ENCODE assay signal across 33 cellular contexts in the genomic region with DNA sequence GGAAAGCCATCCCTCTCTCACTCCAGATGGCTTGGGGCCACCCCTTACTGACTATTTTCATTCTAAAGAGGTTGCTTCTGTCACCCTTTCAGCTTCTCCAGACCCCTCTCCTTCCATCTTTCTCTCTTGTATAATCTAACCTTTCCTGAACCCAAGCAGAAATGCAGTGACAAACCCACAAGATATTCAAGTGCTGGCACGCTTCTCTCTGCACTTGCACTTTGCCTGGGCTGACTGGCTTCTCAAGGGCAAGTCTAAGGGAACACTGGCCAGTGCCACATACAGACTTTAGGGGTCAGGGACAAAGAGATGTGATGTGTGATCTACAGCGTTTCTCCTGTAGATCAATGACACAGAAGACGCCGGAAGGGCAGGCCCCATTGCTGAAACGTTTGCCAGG.
DNase-seq lines count a peak whose midpoint lies in the region; ATAC-seq, FAIRE-seq and TF ChIP-seq lines count a peak whose summit lies in the region.
"Had no signal": no experiment of that assay in that cellular context is flagged by ENCODE, and none has a peak within 500 bp of the region (broad histone marks: within the 10 kb centered on the region; RNA-seq: fewer than 3 reads in every experiment).

No MANE protein-coding gene starts in this region.

- no peak for TF ChIP-seq CTCF in A549 (IDR thresholded peaks at IDR 0.05)
- TF ChIP-seq CTCF in GM23338 (conservative IDR thresholded peaks at IDR 0.05; ENCODE audit: low read depth in 2 of 2) = no peak
- no peak for TF ChIP-seq CTCF in left lung (IDR thresholded peaks at IDR 0.05)

- H3K27ac Mint-ChIP-seq in GM23338 = no peak overlapping the region
- H3K27ac Mint-ChIP-seq: activated CD4-positive, alpha-beta T cell treated with anti-CD3 and anti-CD28 coated beads, Interleukin-2, amount 10 ng/mL, durations not matched to agents 7 days and 5 days; activated naive CD4-positive, alpha-beta T cell treated with anti-CD3 and anti-CD28 coated beads for 36 hours; endodermal cell had no signal

- peaks cover 14% of the 10 kb centered on the region for H3K4me1 Mint-ChIP-seq in GM23338
- H3K4me1 Mint-ChIP-seq: activated CD4-positive, alpha-beta T cell treated with anti-CD3 and anti-CD28 coated beads, Interleukin-2, amount 10 ng/mL, durations not matched to agents 7 days and 5 days; endodermal cell had no signal

- POLR2A ChIA-PET in A549 (lab: Yijun Ruan, JAX) = no interaction called here

- H3K27me3 ChIP-seq in GM23338 (ENCODE audit: insufficient read depth) (no peaks in the 10 kb centered on the region), left lung (no peaks in the 10 kb centered on the region)
- H3K27me3 ChIP-seq: BLaER1, cardiac muscle cell, heart left ventricle had no signal

- H3K36me3 Mint-ChIP-seq in GM23338 (ENCODE audit: low read depth) = peaks cover 5% of the 10 kb centered on the region; the same call in 1 of the 3 replicates

- H3K4me3 Mint-ChIP-seq in GM23338 = no peak overlapping the region
- H3K4me3 Mint-ChIP-seq: activated CD4-positive, alpha-beta T cell treated with anti-CD3 and anti-CD28 coated beads, Interleukin-2, amount 10 ng/mL, durations not matched to agents 7 days and 5 days; activated naive CD4-positive, alpha-beta T cell treated with anti-CD3 and anti-CD28 coated beads for 36 hours; endodermal cell had no signal

- no peak for TF ChIP-seq EP300 in A549 (IDR thresholded peaks at IDR 0.05)

- H3K27me3 Mint-ChIP-seq in GM23338 (ENCODE audit: insufficient read depth, low read depth, poor library complexity) = no peaks in the 10 kb centered on the region

- H3K9me3 ChIP-seq in A549 = no peaks in the 10 kb centered on the region
- no peaks in the 10 kb centered on the region for H3K9me3 ChIP-seq in left lung
- H3K9me3 ChIP-seq: BLaER1, heart left ventricle had no signal

- H3K9me2 ChIP-seq in GM23338 (ENCODE audit: insufficient read depth) = no peaks in the 10 kb centered on the region; the same call in 1 of the 2 replicates

- ATAC-seq in A549 = peak; percentile 39 to 43; a peak in 5 of 6 replicates
- ATAC-seq in GM23338 = no peak
- no peak for ATAC-seq in left lung
- ATAC-seq: left colon had no signal

- 59% methylated on average over 5 of the region's 5 CpGs for WGBS in A549 (ENCODE audit: missing lambda C conversion rate)

- no peak for TF ChIP-seq RAD21 in A549 (conservative IDR thresholded peaks at IDR 0.05 in 1 of 2, IDR thresholded peaks at IDR 0.05 in 1 of 2)

- DNase-seq in A549 (ENCODE audit: low read depth in 1 of 2, low spot score in 1 of 2) (no peak), GM23338 (ENCODE audit: low spot score) (no peak), astrocyte of the hippocampus (ENCODE audit: low read depth, low spot score) (peak; percentile 32), iris pigment epithelial cell (ENCODE audit: low read depth) (peak; percentile 19), NCI-H1092 (lab: John Stamatoyannopoulos, UW) (no peak), left lung (no peak), GM19240 (ENCODE audit: insufficient read length, low spot score) (no peak)
- no peak for DNase-seq in stimulated activated CD4-positive, alpha-beta T cell treated with anti-CD3 and anti-CD28 coated beads, Interleukin-15, amount 100 ng/mL, for 24 hours
- DNase-seq: 8988T; activated CD4-positive, alpha-beta T cell treated with anti-CD3 and anti-CD28 coated beads, Interleukin-2, amount 10 ng/mL, durations not matched to agents 7 days and 5 days; activated naive CD4-positive, alpha-beta T cell treated with anti-CD3 and anti-CD28 coated beads for 36 hours; amniotic stem cell; COR-L47; cortex of kidney; DND-41; endodermal cell; heart left ventricle; Kasumi-1; left colon; mesendoderm; NCI-H1694 treated with DMSO at 0.1 percent for 48 hours; NCI-H2171 treated with DMSO at 0.1 percent for 48 hours; NCI-H526 treated with DMSO at 0.1 percent for 48 hours; nucleus accumbens; RPMI8226; stimulated activated CD4-positive, alpha-beta T cell treated with anti-CD3 and anti-CD28 coated beads, Interleukin-2, amount 100 ng/mL, for 24 hours; substantia nigra had no signal

- H3K27ac ChIP-seq in A549 (peak overlapping the region in 1 of 2 experiments; percentile 31; a peak in 1 of 6 replicates), GM23338 (ENCODE audit: low read depth) (no peak overlapping the region), left lung (no peak overlapping the region)
- H3K27ac ChIP-seq: BLaER1, cardiac muscle cell, heart left ventricle, SK-N-MC, skin epidermis, VCaP had no signal

- H3K4me1 ChIP-seq in A549 = peaks cover 6% of the 10 kb centered on the region; the same call in 2 of the 3 replicates
- no peaks in the 10 kb centered on the region; the same call in 1 of the 2 replicates for H3K4me1 ChIP-seq in GM23338 (ENCODE audit: insufficient read depth)
- no peaks in the 10 kb centered on the region for H3K4me1 ChIP-seq in left lung
- H3K4me1 ChIP-seq: BLaER1, heart left ventricle had no signal

- H3K79me2 ChIP-seq in GM23338 (replicated peaks; ENCODE audit: insufficient read depth) = no peaks in the 10 kb centered on the region

- peak overlapping the region; percentile 56; the same call in 1 of the 2 replicates for H2AFZ ChIP-seq in GM23338

- H3K36me3 ChIP-seq in GM23338 (ENCODE audit: insufficient read depth) = no peaks in the 10 kb centered on the region
- no peaks in the 10 kb centered on the region for H3K36me3 ChIP-seq in left lung
- H3K36me3 ChIP-seq: BLaER1, cardiac muscle cell, heart left ventricle had no signal

- no peaks in the 10 kb centered on the region for H4K20me1 ChIP-seq in GM23338 (replicated peaks; ENCODE audit: insufficient read depth)
- H4K20me1 ChIP-seq: BLaER1 had no signal

- no peaks in the 10 kb centered on the region for H3K9me3 Mint-ChIP-seq in GM23338
- H3K9me3 Mint-ChIP-seq: activated CD4-positive, alpha-beta T cell treated with anti-CD3 and anti-CD28 coated beads, Interleukin-2, amount 10 ng/mL, durations not matched to agents 7 days and 5 days; activated naive CD4-positive, alpha-beta T cell treated with anti-CD3 and anti-CD28 coated beads for 36 hours had no signal

- H3K4me2 ChIP-seq in A549 (no peak overlapping the region), GM23338 (no peak overlapping the region)
- H3K4me2 ChIP-seq: BLaER1 had no signal

- H3F3A ChIP-seq in GM23338 (replicated peaks; ENCODE audit: low read depth) = no peaks in the 10 kb centered on the region

- H3K4me3 ChIP-seq in A549 = no peak overlapping the region
- no peak overlapping the region for H3K4me3 ChIP-seq in GM23338
- no peak overlapping the region for H3K4me3 ChIP-seq in left lung
- H3K4me3 ChIP-seq: BLaER1, cardiac muscle cell, heart left ventricle, SK-N-MC, skin epidermis had no signal

- FAIRE-seq in A549 (lab: Jason Lieb, UNC) = no peak
- FAIRE-seq: GM19239 had no signal

- no peak for TF ChIP-seq POLR2A in A549 (IDR thresholded peaks at IDR 0.05; ENCODE audit: low read length)

- intact Hi-C loops in left lung (cut with DNase I) = no loop called here

- CTCF ChIA-PET in A549 (lab: Yijun Ruan, JAX) = interaction anchor here (0.7 to 9.9 kb wide), 3 partner anchors 31 to 441 kb away, joined by 3 to 63 read pairs (median 4); no protein-coding TSS in a partner anchor

TF ChIP-seq in A549, 52 proteins besides CTCF, POLR2A, EP300 and RAD21 (continues in another document):
- TF ChIP-seq NFE2L2 (conservative IDR thresholded peaks at IDR 0.05; ENCODE audit: low read length) = no peak
- no peak for TF ChIP-seq HOXB13 (CRISPR knock-in tag; IDR thresholded peaks at IDR 0.05; ENCODE audit: low read depth)
- no peak for TF ChIP-seq FOSB (CRISPR knock-in tag; IDR thresholded peaks at IDR 0.05)
- TF ChIP-seq, protein P1, sequence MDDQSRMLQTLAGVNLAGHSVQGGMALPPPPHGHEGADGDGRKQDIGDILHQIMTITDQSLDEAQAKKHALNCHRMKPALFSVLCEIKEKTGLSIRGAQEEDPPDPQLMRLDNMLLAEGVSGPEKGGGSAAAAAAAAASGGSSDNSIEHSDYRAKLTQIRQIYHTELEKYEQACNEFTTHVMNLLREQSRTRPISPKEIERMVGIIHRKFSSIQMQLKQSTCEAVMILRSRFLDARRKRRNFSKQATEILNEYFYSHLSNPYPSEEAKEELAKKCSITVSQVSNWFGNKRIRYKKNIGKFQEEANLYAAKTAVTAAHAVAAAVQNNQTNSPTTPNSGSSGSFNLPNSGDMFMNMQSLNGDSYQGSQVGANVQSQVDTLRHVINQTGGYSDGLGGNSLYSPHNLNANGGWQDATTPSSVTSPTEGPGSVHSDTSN (IDR thresholded peaks at IDR 0.05) = no peak
- TF ChIP-seq RCOR1 (IDR thresholded peaks at IDR 0.05; ENCODE audit: low read depth, low read length) = no peak
- no peak for TF ChIP-seq ZC3H11A (IDR thresholded peaks at IDR 0.05)
- TF ChIP-seq SREBF2 (IDR thresholded peaks at IDR 0.05) = no peak
- TF ChIP-seq NR3C1 (IDR thresholded peaks at IDR 0.05) = no peak
- TF ChIP-seq TP53 (CRISPR knock-in tag; IDR thresholded peaks at IDR 0.05) = no peak
- no peak for TF ChIP-seq CBX2 (IDR thresholded peaks at IDR 0.05; ENCODE audit: borderline replicate concordance, low read depth)
- TF ChIP-seq JUN (IDR thresholded peaks at IDR 0.05) = no peak
- no peak for TF ChIP-seq ZFP36 (IDR thresholded peaks at IDR 0.05; ENCODE audit: borderline replicate concordance, partially characterized antibody)

TF ChIP-seq in GM23338, 12 proteins besides CTCF, POLR2A, EP300 and RAD21 (continues in another document):
- TF ChIP-seq CREB1 (CRISPR knock-in tag; IDR thresholded peaks at IDR 0.05; ENCODE audit: low read depth) = no peak
- TF ChIP-seq NANOG (IDR thresholded peaks at IDR 0.05; ENCODE audit: borderline replicate concordance) = no peak
- TF ChIP-seq, protein P2, sequence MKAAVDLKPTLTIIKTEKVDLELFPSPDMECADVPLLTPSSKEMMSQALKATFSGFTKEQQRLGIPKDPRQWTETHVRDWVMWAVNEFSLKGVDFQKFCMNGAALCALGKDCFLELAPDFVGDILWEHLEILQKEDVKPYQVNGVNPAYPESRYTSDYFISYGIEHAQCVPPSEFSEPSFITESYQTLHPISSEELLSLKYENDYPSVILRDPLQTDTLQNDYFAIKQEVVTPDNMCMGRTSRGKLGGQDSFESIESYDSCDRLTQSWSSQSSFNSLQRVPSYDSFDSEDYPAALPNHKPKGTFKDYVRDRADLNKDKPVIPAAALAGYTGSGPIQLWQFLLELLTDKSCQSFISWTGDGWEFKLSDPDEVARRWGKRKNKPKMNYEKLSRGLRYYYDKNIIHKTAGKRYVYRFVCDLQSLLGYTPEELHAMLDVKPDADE (IDR thresholded peaks at IDR 0.05) = no peak
- TF ChIP-seq EZH2phosphoT487 (IDR thresholded peaks at IDR 0.05; ENCODE audit: unreplicated experiment) = no peak

Comparison
In these comparisons a context has a peak if more than half of its experiments do, and no peak if none do; other contexts are left out.
1. ATAC-seq: peak in A549 (2 of 2); none in GM23338 (single experiment) and left lung (single experiment).
2. DNase-seq: peak in astrocyte of the hippocampus (single experiment) and iris pigment epithelial cell (single experiment); none in A549 (0 of 2), GM23338 (single experiment), NCI-H1092 (single experiment), left lung (0 of 2), stimulated activated CD4-positive, alpha-beta T cell treated with anti-CD3 and anti-CD28 coated beads, Interleukin-15, amount 100 ng/mL, for 24 hours (single experiment) and GM19240 (single experiment).